In the genomic region with DNA sequence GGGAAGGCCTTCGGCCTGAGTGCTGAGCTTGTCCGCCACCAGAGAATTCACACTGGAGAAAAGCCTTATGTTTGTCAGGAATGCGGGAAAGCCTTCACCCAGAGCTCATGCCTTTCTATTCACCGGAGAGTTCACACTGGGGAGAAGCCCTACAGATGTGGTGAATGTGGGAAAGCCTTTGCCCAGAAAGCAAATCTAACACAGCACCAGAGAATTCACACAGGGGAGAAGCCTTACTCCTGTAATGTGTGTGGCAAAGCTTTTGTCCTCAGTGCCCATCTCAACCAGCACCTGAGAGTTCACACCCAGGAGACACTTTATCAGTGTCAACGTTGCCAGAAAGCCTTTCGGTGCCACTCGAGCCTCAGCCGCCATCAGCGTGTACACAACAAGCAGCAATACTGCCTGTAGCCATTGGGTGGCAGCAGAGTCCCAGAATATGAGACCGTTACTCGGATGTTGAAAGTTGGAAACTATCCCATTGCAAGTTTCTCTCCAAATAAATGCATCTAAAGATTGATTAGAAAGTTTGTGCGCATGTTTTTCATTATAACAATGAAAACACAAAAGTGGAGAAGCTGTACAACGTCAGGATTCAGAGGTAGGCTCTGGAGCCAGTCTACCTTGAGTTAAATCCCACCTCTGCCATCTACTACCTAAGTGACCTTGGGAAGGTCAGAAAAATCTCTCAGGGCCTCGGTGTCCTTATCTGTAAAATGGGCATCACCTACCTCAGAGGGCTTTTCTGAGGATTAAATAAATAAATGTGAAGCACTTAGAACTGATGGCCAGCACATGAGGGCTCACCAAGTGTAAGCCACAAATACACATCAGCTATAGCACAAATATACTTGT, we compare ENCODE assay signal across 8 cellular contexts. TPM values are rescaled to one million over a fixed set of nuclear protein-coding genes. Genes with fewer than 3 reads are reported as not detected.
DNase-seq lines count a peak whose midpoint lies in the region; ATAC-seq and TF ChIP-seq lines count a peak whose summit lies in the region.

No MANE protein-coding gene starts in this region.

- H3K27me3 Mint-ChIP-seq in MCF 10A (ENCODE audit: insufficient read depth, unreplicated experiment) = no peaks in the 10 kb centered on the region

- TF ChIP-seq POLR2A in breast epithelium (IDR thresholded peaks at IDR 0.05) = no peak

- H3K4me1 Mint-ChIP-seq in MCF 10A (ENCODE audit: insufficient read depth, unreplicated experiment) = no peaks in the 10 kb centered on the region

- H3K9me3 ChIP-seq in breast epithelium = peaks cover 42 to 53% of the 10 kb centered on the region in 2 donors

- intact Hi-C loops in breast epithelium (cut with DNase I; ENCODE audit: low total_unique reads) = no loop called here
- intact Hi-C loops in MCF 10A (cut with micrococcal nuclease) = no loop called here

- H3K27ac Mint-ChIP-seq in MCF 10A (ENCODE audit: low read depth, unreplicated experiment) = no peak overlapping the region

- DNase-seq in breast epithelium (ENCODE audit: low spot score in 2 of 2) = peak in 1 of 2 donors; percentile 24
- DNase-seq in MCF 10A (ENCODE audit: unreplicated experiment) = no peak
- peak; percentile 61 for DNase-seq in T-helper 9 cell
- peak in 56 of 61 donors; percentile 2 to 89 (median 42) for DNase-seq in caudate nucleus (lab: John Stamatoyannopoulos, UW)
- DNase-seq in medulla oblongata (ENCODE audit: extremely low spot score) = peak; percentile 88
- DNase-seq in stimulated activated CD8-positive, alpha-beta memory T cell treated with anti-CD3 and anti-CD28 coated beads, Interleukin-7, amount 100 ng/mL, for 24 hours (ENCODE audit: low read depth) = peak; percentile 41
- DNase-seq in GM19240 (ENCODE audit: insufficient read length, low spot score) = no peak

- no peak for ATAC-seq in GM18870 (IDR thresholded peaks at IDR 0.05; ENCODE audit: unreplicated experiment)

- H3K9me3 Mint-ChIP-seq in MCF 10A (ENCODE audit: unreplicated experiment) = peaks cover 47% of the 10 kb centered on the region

- H3K36me3 Mint-ChIP-seq in MCF 10A (ENCODE audit: insufficient read depth, unreplicated experiment) = peaks cover 64% of the 10 kb centered on the region

- no peak overlapping the region for H3K4me3 ChIP-seq in breast epithelium

- H3K36me3 ChIP-seq in breast epithelium = peaks cover 24% of the 10 kb centered on the region

- BruUV-seq in MCF 10A (replicated peaks; lab: Mats Ljungman, UMichigan) = no TSS peak

- POLR2A ChIA-PET in MCF 10A (lab: Yijun Ruan, JAX) = no interaction called here

- H3K4me1 ChIP-seq in breast epithelium = no peaks in the 10 kb centered on the region

- H3K27me3 ChIP-seq in breast epithelium = no peaks in the 10 kb centered on the region

- peak; percentile 18 to 53 (median 46) for TF ChIP-seq CTCF in breast epithelium (IDR thresholded peaks at IDR 0.05)
- no peak for TF ChIP-seq CTCF in MCF 10A (IDR thresholded peaks at IDR 0.05; ENCODE audit: unreplicated experiment)

- H3K4me3 Mint-ChIP-seq in MCF 10A (ENCODE audit: unreplicated experiment) = no peak overlapping the region

- no peak overlapping the region for H3K27ac ChIP-seq in breast epithelium
- no peak overlapping the region for H3K27ac ChIP-seq in caudate nucleus (ENCODE audit: low read depth, low read length)

- CTCF ChIA-PET in MCF 10A (lab: Yijun Ruan, JAX) = interaction anchor here (0.7 to 2.8 kb wide), 3 partner anchors 9 to 1961 kb away, joined by 3 to 11 read pairs (median 4); a partner anchor contains a TSS

RNA-seq across cellular contexts. Expression of a gene that starts 21.1 kb away (rescaled TPM):
- total RNA-seq in breast epithelium (10 to 100 TPM in 2 of 3 donors, 1 to 10 TPM in 1; 7.8 to 15.5 (median 12.1) TPM), MCF 10A (2022) (9.9 and 13.4 TPM in 2 replicates)

RNA-seq across cellular contexts. Expression of a gene that starts 21.7 kb away (rescaled TPM):
- total RNA-seq in breast epithelium (10 to 100 TPM; 24.2 to 42.0 (median 40.3) TPM), MCF 10A (2022) (24.7 and 32.8 TPM in 2 replicates)

Comparison
In these comparisons a context has a peak if more than half of its experiments do, and no peak if none do; other contexts are left out.
1. DNase-seq: peak in T-helper 9 cell (single experiment), caudate nucleus (56 of 61), medulla oblongata (single experiment) and stimulated activated CD8-positive, alpha-beta memory T cell treated with anti-CD3 and anti-CD28 coated beads, Interleukin-7, amount 100 ng/mL, for 24 hours (single experiment); none in MCF 10A (single experiment) and GM19240 (single experiment).